ENCODE assay signal across 8 cellular contexts in genomic region chr1:36576118-36576517, GRCh38.
DNase-seq lines count a peak whose midpoint lies in the region; ATAC-seq and TF ChIP-seq lines count a peak whose summit lies in the region.

No MANE protein-coding gene starts in this region.

- H3F3A ChIP-seq in SK-N-SH (replicated peaks; ENCODE audit: insufficient read depth): no peaks in the 10 kb centered on the region

- POLR2A ChIA-PET in SK-N-SH (lab: Yijun Ruan, JAX): interaction anchor here (1.2 kb wide), 1 partner anchor 12 kb away, joined by 6 read pairs; no protein-coding TSS in a partner anchor

- CTCF ChIA-PET in SK-N-SH (lab: Yijun Ruan, JAX): interaction anchor here (0.5 to 6.4 kb wide), 97 partner anchors 8 to 965 kb away, joined by 3 to 142 read pairs (median 4); partner anchors contain the start of gene GRIK3

- no peak overlapping the region for H3K4me2 ChIP-seq in SK-N-SH

- no peak overlapping the region for H3K27ac ChIP-seq in SK-N-SH (ENCODE audit: low read depth in 2 of 2, low read length in 1 of 2)

- no peaks in the 10 kb centered on the region; a peak in 1 of 4 replicates for H3K4me1 ChIP-seq in SK-N-SH (ENCODE audit: control insufficient read depth in 1 of 2, insufficient read depth in 2 of 2, low read depth in 1 of 2, low read length in 1 of 2)
- no peaks in the 10 kb centered on the region for H3K4me1 ChIP-seq in adipocyte (ENCODE audit: control insufficient read depth, insufficient read depth, low read length)

- TF ChIP-seq RAD21 in SK-N-SH (IDR thresholded peaks at IDR 0.05; ENCODE audit: low read length): peak; percentile 89

- H3K27me3 ChIP-seq in SK-N-SH (ENCODE audit: insufficient read depth): no peaks in the 10 kb centered on the region
- peaks cover 55% of the 10 kb centered on the region for H3K27me3 ChIP-seq in adipocyte (replicated peaks; ENCODE audit: control insufficient read depth, insufficient read depth, low read length)

- no peak for TF ChIP-seq EP300 in SK-N-SH (IDR thresholded peaks at IDR 0.05; ENCODE audit: borderline replicate concordance in 1 of 2, low read depth in 1 of 2, low read length in 1 of 2)

- no peak for ATAC-seq in GM18873 (IDR thresholded peaks at IDR 0.05; ENCODE audit: low FRiP score, unreplicated experiment)
- ATAC-seq in GM19035 (IDR thresholded peaks at IDR 0.05; ENCODE audit: unreplicated experiment): no peak

- peak; percentile 83 for TF ChIP-seq CTCF in SK-N-SH (IDR thresholded peaks at IDR 0.05)

- peak overlapping the region in 1 of 2 experiments; percentile 32; a peak in 1 of 4 replicates for H3K4me3 ChIP-seq in SK-N-SH (ENCODE audit: low read depth in 2 of 2, low read length in 1 of 2)
- H3K4me3 ChIP-seq in adipocyte (ENCODE audit: low read length): no peak overlapping the region

- no peaks in the 10 kb centered on the region for H3K79me2 ChIP-seq in SK-N-SH (ENCODE audit: insufficient read depth)

- no peaks in the 10 kb centered on the region for H4K20me1 ChIP-seq in SK-N-SH (ENCODE audit: insufficient read depth)

- H3K9me2 ChIP-seq in SK-N-SH: no peaks in the 10 kb centered on the region

- DNase-seq in DMS153 treated with DMSO at 0.1 percent for 48 hours (lab: John Stamatoyannopoulos, UW; ENCODE audit: unreplicated experiment) (peak; percentile 41), KG1 (lab: John Stamatoyannopoulos, UW) (peak; percentile 12), SK-N-SH (peak; percentile 91), adipocyte (ENCODE audit: low read depth) (peak; percentile 77), hypothalamus (lab: John Stamatoyannopoulos, UW) (peak in 42 of 51 donors; percentile 1 to 66 (median 28))
- peak; percentile 45 for DNase-seq in stimulated activated CD4-positive, alpha-beta T cell treated with anti-CD3 and anti-CD28 coated beads, Interleukin-12 subunit alpha, Interleukin-12 subunit beta, amount 100 ng/mL, for 4 hours

- H3K9ac ChIP-seq in SK-N-SH (no peak overlapping the region), adipocyte (ENCODE audit: low read length) (no peak overlapping the region)

- 0% methylated on average over 2 of the region's 7 CpGs for WGBS in SK-N-SH (ENCODE audit: low lambda C conversion rate)

- H3K9me3 ChIP-seq in SK-N-SH (no peaks in the 10 kb centered on the region), adipocyte (ENCODE audit: control insufficient read depth, low read length) (no peaks in the 10 kb centered on the region)

- no peak overlapping the region for H2AFZ ChIP-seq in SK-N-SH (ENCODE audit: low read depth)

- H3K36me3 ChIP-seq in SK-N-SH (replicated peaks in 1 of 2; ENCODE audit: control insufficient read depth in 1 of 2, insufficient read depth in 2 of 2, low read length in 1 of 2) (no peaks in the 10 kb centered on the region), adipocyte (ENCODE audit: control insufficient read depth, insufficient read depth, low read length, severe bottlenecking) (no peaks in the 10 kb centered on the region)

TF ChIP-seq in SK-N-SH, 30 proteins besides CTCF, POLR2A, EP300 and RAD21:
- peak; percentile 59 for TF ChIP-seq SMC3 (IDR thresholded peaks at IDR 0.05; ENCODE audit: low read depth, low read length)
- no peak for TF ChIP-seq EZH2phosphoT487 (IDR thresholded peaks at IDR 0.05; ENCODE audit: borderline replicate concordance, low read depth)
- no peak for TF ChIP-seq ELF1 (IDR thresholded peaks at IDR 0.05)

Comparison
In these comparisons a context has a peak if more than half of its experiments do, and no peak if none do; other contexts are left out.
1. DNase-seq: peak in every context shown above with its lines; median percentile 91 in SK-N-SH; 77 in adipocyte; 45 in stimulated activated CD4-positive, alpha-beta T cell treated with anti-CD3 and anti-CD28 coated beads, Interleukin-12 subunit alpha, Interleukin-12 subunit beta, amount 100 ng/mL, for 4 hours; 41 in DMS153 treated with DMSO at 0.1 percent for 48 hours; 28 in hypothalamus; 12 in KG1.